ENCODE assay signal across 8 cellular contexts in genomic region chr19:49761625-49762311, GRCh38. TPM values are rescaled to one million over a fixed set of nuclear protein-coding genes. Genes with fewer than 3 reads are reported as not detected.
DNase-seq lines count a peak whose midpoint lies in the region; ATAC-seq and TF ChIP-seq lines count a peak whose summit lies in the region.

No MANE protein-coding gene starts in this region.

- no peaks in the 10 kb centered on the region for H3K79me2 ChIP-seq in OCI-LY3 (ENCODE audit: low read length)

- H3K27me3 ChIP-seq in OCI-LY3 (ENCODE audit: low read depth, low read length) = no peaks in the 10 kb centered on the region

- ATAC-seq in GM18520 (IDR thresholded peaks at IDR 0.05; ENCODE audit: unreplicated experiment) (no peak), GM18517 (IDR thresholded peaks at IDR 0.05; ENCODE audit: unreplicated experiment) (no peak)

- no peak overlapping the region for H3K4me2 ChIP-seq in OCI-LY3 (ENCODE audit: low read length)

- peak; percentile 36 for TF ChIP-seq CTCF in OCI-LY3 (IDR thresholded peaks at IDR 0.05; ENCODE audit: low read depth, low read length)
- TF ChIP-seq CTCF in epithelial cell of esophagus (IDR thresholded peaks at IDR 0.05; ENCODE audit: insufficient read depth, low read depth, low read length, missing control alignments) = peak; percentile 10

- H2AFZ ChIP-seq in OCI-LY3 (ENCODE audit: low read depth, low read length) = no peak overlapping the region

- H3K9me3 ChIP-seq in OCI-LY3 (ENCODE audit: insufficient read depth, low read length) = no peaks in the 10 kb centered on the region

- H3K36me3 ChIP-seq in OCI-LY3 (replicated peaks; ENCODE audit: low read depth, low read length) = no peaks in the 10 kb centered on the region

- H3K27ac ChIP-seq in OCI-LY3 (ENCODE audit: low read length) = no peak overlapping the region

- H3K9ac ChIP-seq in OCI-LY3 (ENCODE audit: low read length) = no peak overlapping the region

- intact Hi-C loops in posterior vena cava (cut with DNase I) = no loop called here

- no peaks in the 10 kb centered on the region for H4K20me1 ChIP-seq in OCI-LY3 (ENCODE audit: insufficient read depth, low read length)

- H3K4me1 ChIP-seq in OCI-LY3 (ENCODE audit: low read length) = peaks cover 7% of the 10 kb centered on the region

- H3K4me3 ChIP-seq in OCI-LY3 (ENCODE audit: low read length) (no peak overlapping the region), epithelial cell of esophagus (ENCODE audit: low read length) (no peak overlapping the region)

- DNase-seq in GM04503 (ENCODE audit: low read depth) (peak; percentile 45), epithelial cell of esophagus (ENCODE audit: low read depth) (no peak), posterior vena cava (ENCODE audit: low spot score) (peak; percentile 83), midbrain (lab: John Stamatoyannopoulos, UW) (no peak), amniotic stem cell (lab: John Stamatoyannopoulos, UW) (no peak)

RNA-seq across cellular contexts. Expression of gene TSKS, which starts 1.3 kb away (rescaled TPM):
- total RNA-seq in posterior vena cava = 1 to 10 TPM; 2.0 to 2.7 TPM

RNA-seq across cellular contexts. Expression of gene AP2A1, which starts 5.0 kb away (rescaled TPM):
- 10 to 100 TPM; 81.7 to 88.1 TPM for total RNA-seq in posterior vena cava

RNA-seq across cellular contexts. Expression of gene FUZ, which starts 51.3 kb away (rescaled TPM):
- total RNA-seq in posterior vena cava = 10 to 100 TPM in 1 of 2 donors, 1 to 10 TPM in 1; 6.9 to 12.2 TPM

RNA-seq across cellular contexts. Expression of gene MED25, which starts 56.3 kb away (rescaled TPM):
- 10 to 100 TPM; 25.6 to 25.9 TPM for total RNA-seq in posterior vena cava

Comparison
In these comparisons a context has a peak if more than half of its experiments do, and no peak if none do; other contexts are left out.
1. DNase-seq: peak in GM04503 (single experiment) and posterior vena cava (single experiment); none in epithelial cell of esophagus (single experiment), midbrain (single experiment) and amniotic stem cell (single experiment).